23 cellular contexts compared by ENCODE assay signal in genomic region chr1:80349218-80349617, GRCh38.
"Had no signal": no experiment of that assay in that cellular context is flagged by ENCODE, and none has a peak within 500 bp of the region (broad histone marks: within the 10 kb centered on the region; RNA-seq: fewer than 3 reads in every experiment).

No MANE protein-coding gene starts in this region.

- ATAC-seq: activated CD8-positive, alpha-beta T cell treated with anti-CD3 and anti-CD28 coated beads, Interleukin-2, amount 10 ng/mL, durations not matched to agents 7 days and 5 days had no signal

- H3K36me3 ChIP-seq: breast epithelium, MG63, Peyer's patch, SJCRH30 had no signal

- H3K27me3 Mint-ChIP-seq: activated naive CD4-positive, alpha-beta T cell treated with anti-CD3 and anti-CD28 coated beads, Interleukin-2, amount 50 U/mL, for 24 hours had no signal

- H3K27me3 ChIP-seq: breast epithelium, MG63, Peyer's patch, SJCRH30 had no signal

- H3K4me3 Mint-ChIP-seq: activated CD8-positive, alpha-beta T cell treated with anti-CD3 and anti-CD28 coated beads, Interleukin-2, amount 10 ng/mL, durations not matched to agents 7 days and 5 days; activated naive CD4-positive, alpha-beta T cell treated with anti-CD3 and anti-CD28 coated beads, Interleukin-2, amount 50 U/mL, for 24 hours; T-helper 1 cell treated with Interleukin-12 subunit alpha and Interleukin-12 subunit beta and Interleukin-4 antibody, amounts not matched to agents 30 μg/mL and 1 μg/mL, for 36 hours had no signal

- H3K4me1 Mint-ChIP-seq: activated naive CD4-positive, alpha-beta T cell treated with anti-CD3 and anti-CD28 coated beads, Interleukin-2, amount 50 U/mL, for 24 hours had no signal

- DNase-seq: activated CD4-positive, alpha-beta T cell treated with anti-CD3 and anti-CD28 coated beads for 48 hours; activated CD4-positive, alpha-beta T cell treated with anti-CD3 and anti-CD28 coated beads, Interleukin-2, amount 50 U/mL, for 4 hours; activated CD4-positive, CD25-positive, alpha-beta regulatory T cell treated with anti-CD3 and anti-CD28 coated beads, Interleukin-2, amount 50 U/mL, for 72 hours; activated CD8-positive, alpha-beta memory T cell treated with anti-CD3 and anti-CD28 coated beads, Interleukin-2, amount 50 U/mL, for 48 hours; activated CD8-positive, alpha-beta T cell treated with anti-CD3 and anti-CD28 coated beads, Interleukin-2, amount 10 ng/mL, durations not matched to agents 7 days and 5 days; activated naive CD4-positive, alpha-beta T cell; activated T-cell treated with anti-CD3 and anti-CD28 coated beads, Interleukin-2, amount 50 U/mL, for 1 hour; aorta; MG63; MV-4-11; NCI-H1092 treated with DMSO at 0.1 percent for 48 hours; NCI-H1436; NCI-H1694 treated with DMSO at 0.1 percent for 48 hours; NCI-H2029 treated with DMSO at 0.1 percent for 48 hours; NCI-H510A treated with DMSO at 0.1 percent for 48 hours; NCI-H69; NK-92 treated with Interleukin-12 subunit alpha and Interleukin-12 subunit beta, amount 100 ng/mL, for 24 hours; Peyer's patch; Right ventricle myocardium superior; SJCRH30 had no signal

- H3K4me3 ChIP-seq: breast epithelium, MG63, Peyer's patch, SJCRH30 had no signal

- H3K36me3 Mint-ChIP-seq: activated naive CD4-positive, alpha-beta T cell treated with anti-CD3 and anti-CD28 coated beads, Interleukin-2, amount 50 U/mL, for 24 hours had no signal

- H3K27ac Mint-ChIP-seq: activated CD8-positive, alpha-beta T cell treated with anti-CD3 and anti-CD28 coated beads, Interleukin-2, amount 10 ng/mL, durations not matched to agents 7 days and 5 days; activated naive CD4-positive, alpha-beta T cell treated with anti-CD3 and anti-CD28 coated beads, Interleukin-2, amount 50 U/mL, for 24 hours; T-helper 1 cell treated with Interleukin-12 subunit alpha and Interleukin-12 subunit beta and Interleukin-4 antibody, amounts not matched to agents 30 μg/mL and 1 μg/mL, for 36 hours had no signal
